Comparison of ENCODE assay signal across 8 cellular contexts in genomic region chr16:46974352-46974751, GRCh38. TPM values are rescaled to one million over a fixed set of nuclear protein-coding genes. Genes with fewer than 3 reads are reported as not detected.
DNase-seq lines count a peak whose midpoint lies in the region; ATAC-seq and TF ChIP-seq lines count a peak whose summit lies in the region.

No MANE protein-coding gene starts in this region.

- H3F3A ChIP-seq in GM23248 (ENCODE audit: insufficient read depth): peaks cover 8% of the 10 kb centered on the region

- peak overlapping the region; percentile 89 for H3K4me3 ChIP-seq in CD8-positive, alpha-beta T cell (ENCODE audit: low read depth, low read length)
- H3K4me3 ChIP-seq in GM23248: peak overlapping the region; percentile 93
- H3K4me3 ChIP-seq in SJCRH30: peak overlapping the region; percentile 91
- peak overlapping the region; percentile 99 for H3K4me3 ChIP-seq in coronary artery

- H4K20me1 ChIP-seq in GM23248 (ENCODE audit: insufficient read depth): no peaks in the 10 kb centered on the region

- peak in 1 of 7 experiments; percentile 4 for DNase-seq in CD8-positive, alpha-beta T cell
- DNase-seq in GM23248 (peak; percentile 51), SJCRH30 (peak in 1 of 2 experiments; percentile 16), coronary artery (ENCODE audit: low spot score) (no peak), nephron progenitor cell (no peak), DMS114 treated with DMSO at 0.1 percent for 48 hours (lab: John Stamatoyannopoulos, UW; ENCODE audit: unreplicated experiment) (no peak), inferior parietal cortex (ENCODE audit: extremely low spot score) (no peak), substantia nigra (lab: John Stamatoyannopoulos, UW) (no peak)

- H3K9ac ChIP-seq in GM23248: peak overlapping the region; percentile 97

- H3K36me3 Mint-ChIP-seq in CD8-positive, alpha-beta T cell: peaks cover 22% of the 10 kb centered on the region
- peaks cover 15% of the 10 kb centered on the region for H3K36me3 Mint-ChIP-seq in nephron progenitor cell (ENCODE audit: low read depth)

- CTCF ChIA-PET in CD8-positive, alpha-beta T cell (lab: Charles Lee): interaction anchor here (1.1 to 2.3 kb wide), 3 partner anchors 9 to 485 kb away, joined by 3 to 6 read pairs (median 3); no protein-coding TSS in a partner anchor

- H3K27me3 Mint-ChIP-seq in CD8-positive, alpha-beta T cell (ENCODE audit: low read depth): no peaks in the 10 kb centered on the region
- peaks cover 3% of the 10 kb centered on the region for H3K27me3 Mint-ChIP-seq in nephron progenitor cell (ENCODE audit: low read depth, poor library complexity)

- no peak for ATAC-seq in CD8-positive, alpha-beta T cell

- H2AFZ ChIP-seq in GM23248: peak overlapping the region; percentile 84

- WGBS in GM23248 (ENCODE audit: low coverage in 1 of 2, low lambda C conversion rate in 2 of 2, missing lambda C conversion rate in 2 of 2), 2 experiments: 47 to 59% methylated on average over 6 of the region's 6 CpGs

- peak overlapping the region; percentile 96 for H3K27ac ChIP-seq in CD8-positive, alpha-beta T cell (ENCODE audit: low read depth, low read length)
- H3K27ac ChIP-seq in GM23248: peak overlapping the region; percentile 93
- no peak overlapping the region; the same call in 1 of the 2 replicates for H3K27ac ChIP-seq in SJCRH30
- peak overlapping the region; percentile 89 to 96 for H3K27ac ChIP-seq in coronary artery
- H3K27ac ChIP-seq in substantia nigra (ENCODE audit: low read depth, low read length, poor library complexity, severe bottlenecking): no peak overlapping the region

- peaks cover 13% of the 10 kb centered on the region for H3K36me3 ChIP-seq in CD8-positive, alpha-beta T cell (ENCODE audit: insufficient read depth, low read length)
- peaks cover 10% of the 10 kb centered on the region; the same call in 1 of the 2 replicates for H3K36me3 ChIP-seq in GM23248 (ENCODE audit: low read depth)
- H3K36me3 ChIP-seq in SJCRH30: peaks cover 14% of the 10 kb centered on the region

- intact Hi-C loops in CD8-positive, alpha-beta T cell (cut with DNase I, micrococcal nuclease): loop anchor here (5.0 to 10.0 kb wide), 6 partner anchors 168 to 1638 kb away; partner anchors contain the start of genes N4BP1 (in 2 of the 2), NETO2 (in 2 of the 2), ITFG1 (in 1 of the 2) and PHKB (in 1 of the 2)

- H3K4me1 ChIP-seq in CD8-positive, alpha-beta T cell (ENCODE audit: insufficient read depth, low read length): peaks cover 37% of the 10 kb centered on the region
- H3K4me1 ChIP-seq in GM23248 (ENCODE audit: insufficient read depth) (peaks cover 21% of the 10 kb centered on the region), SJCRH30 (no peaks in the 10 kb centered on the region; the same call in 1 of the 2 replicates)

- H3K27ac Mint-ChIP-seq in CD8-positive, alpha-beta T cell: peak overlapping the region; percentile 100
- H3K27ac Mint-ChIP-seq in nephron progenitor cell: peak overlapping the region; percentile 100

- H3K4me2 ChIP-seq in GM23248 (ENCODE audit: unreplicated experiment): peak overlapping the region; percentile 93

- no peak for TF ChIP-seq CTCF in CD8-positive, alpha-beta T cell (IDR thresholded peaks at IDR 0.05)
- TF ChIP-seq CTCF in coronary artery (IDR thresholded peaks at IDR 0.05): no peak
- no peak for TF ChIP-seq CTCF in nephron progenitor cell (IDR thresholded peaks at IDR 0.05)

- H3K79me2 ChIP-seq in GM23248 (ENCODE audit: insufficient read depth): peaks cover 41% of the 10 kb centered on the region

- H3K4me3 Mint-ChIP-seq in CD8-positive, alpha-beta T cell: peak overlapping the region; percentile 92
- peak overlapping the region; percentile 91 for H3K4me3 Mint-ChIP-seq in nephron progenitor cell

- no peaks in the 10 kb centered on the region for H3K9me2 ChIP-seq in GM23248 (ENCODE audit: insufficient read depth)

- H3K27me3 ChIP-seq in CD8-positive, alpha-beta T cell (ENCODE audit: insufficient read depth, low read length): no peaks in the 10 kb centered on the region
- H3K27me3 ChIP-seq in GM23248 (replicated peaks; ENCODE audit: insufficient read depth): no peaks in the 10 kb centered on the region
- H3K27me3 ChIP-seq in SJCRH30: no peaks in the 10 kb centered on the region

- no peaks in the 10 kb centered on the region for H3K9me3 ChIP-seq in CD8-positive, alpha-beta T cell (ENCODE audit: low read length)
- no peaks in the 10 kb centered on the region for H3K9me3 ChIP-seq in GM23248 (ENCODE audit: low read depth)
- H3K9me3 ChIP-seq in SJCRH30 (replicated peaks): no peaks in the 10 kb centered on the region

- POLR2A ChIA-PET in CD8-positive, alpha-beta T cell (lab: Charles Lee): interaction anchor here (0.6 to 2.3 kb wide), 9 partner anchors 8 to 1344 kb away, joined by 3 to 10 read pairs (median 5); partner anchors contain the start of genes C16orf87, ITFG1 and PHKB

- in situ Hi-C loops in GM23248 (cut with MboI): no loop called here

- no peaks in the 10 kb centered on the region for H3K9me3 Mint-ChIP-seq in CD8-positive, alpha-beta T cell
- no peaks in the 10 kb centered on the region for H3K9me3 Mint-ChIP-seq in nephron progenitor cell

- peaks cover 45% of the 10 kb centered on the region for H3K4me1 Mint-ChIP-seq in CD8-positive, alpha-beta T cell (ENCODE audit: low read depth)
- H3K4me1 Mint-ChIP-seq in nephron progenitor cell: peaks cover 39% of the 10 kb centered on the region

RNA-seq across cellular contexts. Expression of gene DNAJA2, which starts 0.9 kb away (rescaled TPM):
- 10 to 100 TPM; 82.8 to 83.1 TPM for total RNA-seq in CD8-positive, alpha-beta T cell
- 66.6 and 73.3 TPM in 2 replicates for total RNA-seq in GM23248 (2014; rRNA removed; shearing (Covaris generic))
- 89.4 and 97.3 TPM in 2 replicates for polyA plus RNA-seq in GM23248 (2016; fragmentation: Nextera tagmentation; extraction: Ambion mirVana)
- 86.4 and 90.9 TPM in 2 replicates for total RNA-seq in SJCRH30 (2014; rRNA removed; shearing (Covaris generic))

Comparison
In these comparisons a context has a peak if more than half of its experiments do, and no peak if none do; other contexts are left out.
1. H3K27ac ChIP-seq: peak in CD8-positive, alpha-beta T cell (single experiment), GM23248 (single experiment) and coronary artery (2 of 2); none in SJCRH30 (single experiment) and substantia nigra (single experiment).
2. Peak in every context shown above with its lines, with median percentiles within 50 percentile points of each other: H3K4me3 ChIP-seq.